8 cellular contexts compared by ENCODE assay signal in genomic region chr15:81304226-81304625, GRCh38. TPM values are rescaled to one million over a fixed set of nuclear protein-coding genes. Genes with fewer than 3 reads are reported as not detected.
DNase-seq lines count a peak whose midpoint lies in the region; ATAC-seq and TF ChIP-seq lines count a peak whose summit lies in the region.

No MANE protein-coding gene starts in this region.

- H2AFZ ChIP-seq in mammary epithelial cell (ENCODE audit: low read depth, low read length) = peak overlapping the region; percentile 8

- peaks cover 16% of the 10 kb centered on the region for H3K4me1 ChIP-seq in mammary epithelial cell (ENCODE audit: insufficient read depth, low read length)
- H3K4me1 ChIP-seq in breast epithelium = peaks cover 0 to 4% of the 10 kb centered on the region in 2 donors
- H3K4me1 ChIP-seq in urinary bladder (ENCODE audit: insufficient read depth) = no peaks in the 10 kb centered on the region
- no peaks in the 10 kb centered on the region for H3K4me1 ChIP-seq in BE2C

- 58% methylated on average over 5 of the region's 5 CpGs for WGBS in mammary epithelial cell (ENCODE audit: low coverage, missing lambda C conversion rate)
- WGBS in urinary bladder = 63% methylated on average over 5 of the region's 5 CpGs

- H3K79me2 ChIP-seq in mammary epithelial cell (ENCODE audit: insufficient read depth, low read length) = no peaks in the 10 kb centered on the region

- H3K4me3 ChIP-seq in mammary epithelial cell (replicated peaks in 1 of 3; ENCODE audit: insufficient read depth in 1 of 3, low read depth in 2 of 3, low read length in 3 of 3) (no peak overlapping the region), breast epithelium (no peak overlapping the region), urinary bladder (ENCODE audit: low read depth, low read length) (no peak overlapping the region), BE2C (ENCODE audit: low read depth, low read length) (no peak overlapping the region)

- no peak overlapping the region for H3K9ac ChIP-seq in mammary epithelial cell (ENCODE audit: insufficient read depth, low read length)

- dilution Hi-C loops in mammary epithelial cell (cut with HindIII; ENCODE audit: low sequenced_read_pairs) = loop anchor here (5.0 kb wide), 1 partner anchor 93 kb away; no protein-coding TSS in a partner anchor

- no peaks in the 10 kb centered on the region for H3K27me3 ChIP-seq in mammary epithelial cell (ENCODE audit: insufficient read depth, low read length)
- H3K27me3 ChIP-seq in breast epithelium = no peaks in the 10 kb centered on the region
- peaks cover 17% of the 10 kb centered on the region for H3K27me3 ChIP-seq in BE2C

- no peak overlapping the region for H3K27ac ChIP-seq in mammary epithelial cell (ENCODE audit: insufficient read depth, low read depth, low read length)
- H3K27ac ChIP-seq in breast epithelium = peak overlapping the region in 1 of 2 donors; percentile 13
- peak overlapping the region; percentile 60 for H3K27ac ChIP-seq in angular gyrus (ENCODE audit: low read depth, low read length)
- peak overlapping the region; percentile 49 for H3K27ac ChIP-seq in urinary bladder (ENCODE audit: low read depth)

- peak overlapping the region; percentile 22 for H3K4me2 ChIP-seq in mammary epithelial cell (ENCODE audit: insufficient read depth, low read depth, low read length)

- in situ Hi-C loops in mammary epithelial cell (cut with MboI; ENCODE audit: low sequenced_read_pairs in 2 of 2) = no loop called here

- ATAC-seq in left lobe of liver (peak; percentile 5), GM21381 (IDR thresholded peaks at IDR 0.05; ENCODE audit: unreplicated experiment) (no peak)

- TF ChIP-seq CTCF in mammary epithelial cell (conservative IDR thresholded peaks at IDR 0.05 in 1 of 2, IDR thresholded peaks at IDR 0.05 in 1 of 2; ENCODE audit: extremely low read depth in 1 of 2, insufficient read depth in 1 of 2, low read depth in 1 of 2, low read length in 2 of 2) (no peak), breast epithelium (IDR thresholded peaks at IDR 0.05) (no peak), BE2C (IDR thresholded peaks at IDR 0.05; ENCODE audit: low read depth, low read length) (no peak)

- H4K20me1 ChIP-seq in mammary epithelial cell (ENCODE audit: insufficient read depth, low read length) = no peaks in the 10 kb centered on the region

- H3K36me3 ChIP-seq in mammary epithelial cell (ENCODE audit: insufficient read depth, low read length) (no peaks in the 10 kb centered on the region), breast epithelium (no peaks in the 10 kb centered on the region), urinary bladder (ENCODE audit: insufficient read depth) (peaks cover 2% of the 10 kb centered on the region), BE2C (no peaks in the 10 kb centered on the region)

- TF ChIP-seq POLR2A in breast epithelium (IDR thresholded peaks at IDR 0.05) = no peak

- no TSS peak for BruUV-seq in mammary epithelial cell (replicated peaks; lab: Mats Ljungman, UMichigan)

- intact Hi-C loops in mammary epithelial cell (cut with micrococcal nuclease) (no loop called here), breast epithelium (cut with DNase I; ENCODE audit: low total_unique reads) (no loop called here)

- CTCF ChIA-PET in mammary epithelial cell (lab: Charles Lee; ENCODE audit: low non-redundant PET) = interaction anchor here (0.5 kb wide), 1 partner anchor 19 kb away, joined by 3 read pairs; no protein-coding TSS in a partner anchor

- no peaks in the 10 kb centered on the region for H3K9me3 ChIP-seq in mammary epithelial cell (replicated peaks; ENCODE audit: insufficient read depth, low read length)
- no peaks in the 10 kb centered on the region for H3K9me3 ChIP-seq in breast epithelium
- H3K9me3 ChIP-seq in BE2C = no peaks in the 10 kb centered on the region; the same call in 1 of the 2 replicates

- DNase-seq in mammary epithelial cell (peak; percentile 47), breast epithelium (ENCODE audit: low spot score in 2 of 2) (no peak), left lobe of liver (ENCODE audit: low spot score) (no peak), NCI-H2107 (lab: John Stamatoyannopoulos, UW) (no peak), BE2C (no peak)

RNA-seq across cellular contexts. Expression of gene STARD5, which starts 19.7 kb away (rescaled TPM):
- total RNA-seq in mammary epithelial cell (10 to 100 TPM; 10.2 to 19.1 TPM), breast epithelium (1 to 10 TPM; 3.2 to 9.5 (median 6.7) TPM), left lobe of liver (17.8 TPM), urinary bladder (25.5 TPM)
- polyA plus RNA-seq in mammary epithelial cell (29.0 TPM), urinary bladder (15.9 TPM)
- polyA minus RNA-seq in mammary epithelial cell = 9.8 TPM
- polyA plus RNA-seq in BE2C (2012; ENCODE audit: insufficient read depth, insufficient read length, low read depth) = 1.1 TPM
